ENCODE assay signal across 9 cellular contexts in the genomic region with DNA sequence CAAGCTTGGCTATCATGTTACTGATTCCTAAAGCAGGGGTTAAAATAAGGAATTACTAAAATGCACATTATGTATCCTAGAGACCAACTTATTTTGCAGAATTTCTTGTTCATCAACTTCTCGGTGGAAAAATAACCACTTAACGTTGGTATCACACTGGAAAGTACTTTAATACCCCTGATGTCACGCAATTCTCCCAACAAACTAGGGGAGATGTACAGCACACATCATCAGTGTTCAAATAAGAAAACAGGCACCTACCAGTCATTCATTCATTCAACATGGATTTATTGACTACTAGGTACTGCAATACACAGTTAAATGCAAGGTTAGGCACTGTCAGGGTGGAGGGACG. TPM values are rescaled to one million over a fixed set of nuclear protein-coding genes. Genes with fewer than 3 reads are reported as not detected.
DNase-seq lines count a peak whose midpoint lies in the region; ATAC-seq, FAIRE-seq and TF ChIP-seq lines count a peak whose summit lies in the region.
"Had no signal": no experiment of that assay in that cellular context is flagged by ENCODE, and none has a peak within 500 bp of the region (broad histone marks: within the 10 kb centered on the region; RNA-seq: fewer than 3 reads in every experiment).

No MANE protein-coding gene starts in this region.

- H3K9me3 ChIP-seq in ascending aorta (no peaks in the 10 kb centered on the region), HepG2 (ENCODE audit: low read length) (no peaks in the 10 kb centered on the region), thoracic aorta (no peaks in the 10 kb centered on the region)

- no peak for TF ChIP-seq POLR2A in HepG2 (IDR thresholded peaks at IDR 0.05; ENCODE audit: insufficient read depth in 1 of 2, low read depth in 2 of 2, low read length in 2 of 2)

- H3K79me2 ChIP-seq in HepG2 (ENCODE audit: insufficient read depth, low read length): peaks cover 4% of the 10 kb centered on the region

- H3K9me3 Mint-ChIP-seq in T-helper 2 cell treated with Interferon-gamma antibody and Interleukin-4, amounts not matched to agents 5 μg/mL and 100 μg/mL, for 36 hours: no peaks in the 10 kb centered on the region

- FAIRE-seq in HepG2 (lab: Jason Lieb, UNC): peak; percentile 40

- no peaks in the 10 kb centered on the region for H4K20me1 ChIP-seq in HepG2 (ENCODE audit: insufficient read depth, low read length)

- TF ChIP-seq RAD21 in HepG2 (CRISPR knock-in tag; IDR thresholded peaks at IDR 0.05): no peak

- H3K27me3 ChIP-seq in ascending aorta: no peaks in the 10 kb centered on the region
- H3K27me3 ChIP-seq in HepG2 (ENCODE audit: control insufficient read depth in 1 of 2, insufficient read depth in 2 of 2, low read length in 2 of 2): no peaks in the 10 kb centered on the region; a peak in 1 of 5 replicates
- no peaks in the 10 kb centered on the region for H3K27me3 ChIP-seq in thoracic aorta (replicated peaks; ENCODE audit: insufficient read depth)

- H3K27me3 Mint-ChIP-seq in T-helper 2 cell treated with Interferon-gamma antibody and Interleukin-4, amounts not matched to agents 5 μg/mL and 100 μg/mL, for 36 hours (ENCODE audit: low read depth): no peaks in the 10 kb centered on the region

- peaks cover 18% of the 10 kb centered on the region for H3K4me1 Mint-ChIP-seq in T-helper 2 cell treated with Interferon-gamma antibody and Interleukin-4, amounts not matched to agents 5 μg/mL and 100 μg/mL, for 36 hours (ENCODE audit: low read depth)

- intact Hi-C loops in ascending aorta (cut with DNase I): loop anchor here (1.0 to 2.0 kb wide), 3 partner anchors 36 to 111 kb away; partner anchors contain the start of genes C7orf57 and UPP1
- intact Hi-C loops in HepG2 (cut with micrococcal nuclease; ENCODE audit: unreplicated experiment): loop anchor here (1.0 kb wide), 1 partner anchor 110 kb away; no protein-coding TSS in a partner anchor

- TF ChIP-seq EP300 in HepG2 (IDR thresholded peaks at IDR 0.05; ENCODE audit: low read depth in 2 of 2, low read length in 2 of 2) (no peak), HepG2 (CRISPR knock-in tag; IDR thresholded peaks at IDR 0.05; ENCODE audit: borderline replicate concordance) (no peak)

- no peak overlapping the region for H2AFZ ChIP-seq in HepG2 (ENCODE audit: low read length)

- H3K27ac ChIP-seq in ascending aorta (peak overlapping the region; percentile 87 to 89), HepG2 (ENCODE audit: extremely low read length, insufficient read depth, low read length) (peak overlapping the region; percentile 77), thoracic aorta (peak overlapping the region; percentile 72 to 86)

- ATAC-seq in HepG2 (no peak), thoracic aorta (ENCODE audit: insufficient number of reproducible peaks, low FRiP score, low read depth) (no peak)

- peak overlapping the region; percentile 69 for H3K9ac ChIP-seq in HepG2 (ENCODE audit: insufficient read depth, low read depth, low read length)

- DNase-seq in T-helper 2 cell treated with Interferon-gamma antibody and Interleukin-4, amounts not matched to agents 5 μg/mL and 100 μg/mL, for 36 hours (ENCODE audit: low spot score): no peak
- DNase-seq in T-helper 2 cell: no peak
- no peak for DNase-seq in ascending aorta (ENCODE audit: low spot score in 2 of 2)
- no peak for DNase-seq in HepG2 (ENCODE audit: low spot score)
- DNase-seq in thoracic aorta (ENCODE audit: low spot score): no peak
- DNase-seq in GDM1 (lab: John Stamatoyannopoulos, UW): no peak
- DNase-seq in effector CD8-positive, alpha-beta T cell (lab: John Stamatoyannopoulos, UW): no peak
- DNase-seq in Ammon's horn (ENCODE audit: low spot score): no peak

- H3K36me3 ChIP-seq in ascending aorta (peaks cover 38 to 46% of the 10 kb centered on the region in 2 donors), HepG2 (replicated peaks in 1 of 2; ENCODE audit: control insufficient read depth in 1 of 2, insufficient read depth in 2 of 2, low read length in 2 of 2) (peaks cover 13 to 41% of the 10 kb centered on the region in 2 experiments), thoracic aorta (peaks cover 37% of the 10 kb centered on the region)

- in situ Hi-C loops in HepG2 (cut with HindIII; ENCODE audit: extremely low pct_ligation_motif_present, low pct_unique_long_range_greater_than_20kb): no loop called here

- no peak for TF ChIP-seq CTCF in ascending aorta (IDR thresholded peaks at IDR 0.05)
- no peak for TF ChIP-seq CTCF in HepG2 (CRISPR knock-in tag; IDR thresholded peaks at IDR 0.05)
- no peak for TF ChIP-seq CTCF in thoracic aorta (IDR thresholded peaks at IDR 0.05)

- CTCF ChIA-PET in HepG2 (lab: Yijun Ruan, JAX; ENCODE audit: low intra/inter-chr PET ratio, low total read pairs): no interaction called here

- H3K4me3 ChIP-seq in ascending aorta (peak overlapping the region; percentile 61 to 88), HepG2 (replicated peaks in 1 of 3; ENCODE audit: insufficient read depth in 1 of 3, low read depth in 2 of 3, low read length in 3 of 3) (peak overlapping the region; percentile 72 to 81 (median 77)), thoracic aorta (peak overlapping the region; percentile 73)

- H3K4me1 ChIP-seq in ascending aorta (peaks cover 4 to 15% of the 10 kb centered on the region in 2 donors), HepG2 (ENCODE audit: insufficient read depth, low read length) (peaks cover 15% of the 10 kb centered on the region), thoracic aorta (ENCODE audit: control insufficient read depth in 1 of 2, low read depth in 2 of 2) (peaks cover 10 to 17% of the 10 kb centered on the region in 2 donors)

- WGBS in HepG2 (ENCODE audit: low lambda C conversion rate): 15% methylated on average over 4 of the region's 4 CpGs

- peak overlapping the region; percentile 99 for H3K4me2 ChIP-seq in HepG2 (ENCODE audit: low read depth, low read length)

- POLR2A ChIA-PET in HepG2 (lab: Yijun Ruan, JAX): interaction anchor here (1.5 kb wide), 1 partner anchor 110 kb away, joined by 5 read pairs; the partner anchor contains the start of gene UPP1

- H3K36me3 Mint-ChIP-seq in T-helper 2 cell treated with Interferon-gamma antibody and Interleukin-4, amounts not matched to agents 5 μg/mL and 100 μg/mL, for 36 hours (ENCODE audit: low read depth): peaks cover 41% of the 10 kb centered on the region

- H3K4me3 Mint-ChIP-seq in T-helper 2 cell treated with Interferon-gamma antibody and Interleukin-4, amounts not matched to agents 5 μg/mL and 100 μg/mL, for 36 hours: peak overlapping the region; percentile 89

- TSS peak; percentile 63 for BruUV-seq in HepG2 (replicated peaks; lab: Mats Ljungman, UMichigan)

- peak overlapping the region; percentile 97 for H3K27ac Mint-ChIP-seq in T-helper 2 cell treated with Interferon-gamma antibody and Interleukin-4, amounts not matched to agents 5 μg/mL and 100 μg/mL, for 36 hours

RNA-seq across cellular contexts. Expression of gene HUS1, which starts 0.6 kb away (rescaled TPM):
- total RNA-seq in ascending aorta: 30.4 TPM
- total RNA-seq in HepG2 (2016; rRNA removed; fragmentation: Illumina TruSeq; extraction: Trizol): 16.9 and 23.4 TPM in 2 replicates
- 5.3 and 6.1 TPM in 2 replicates for total RNA-seq in HepG2 (2016; cell fraction: cytosol; rRNA removed; fragmentation: Illumina TruSeq; extraction: Trizol; ENCODE audit: low read depth)
- 18.0 and 19.9 TPM in 2 replicates for total RNA-seq in HepG2 (2016; cell fraction: insoluble cytoplasmic fraction; rRNA removed; fragmentation: Illumina TruSeq; extraction: Trizol)
- total RNA-seq in HepG2 (2016; cell fraction: membrane; rRNA removed; fragmentation: Illumina TruSeq; extraction: Trizol): 8.5 and 9.4 TPM in 2 replicates
- 22.2 and 23.7 TPM in 2 replicates for total RNA-seq in HepG2 (2016; cell fraction: nucleus; rRNA removed; fragmentation: Illumina TruSeq; extraction: Trizol)
- 12.2 and 14.8 TPM in 2 replicates for polyA plus RNA-seq in HepG2 (2011; rRNA removed)
- 7.0 and 10.4 TPM in 2 replicates for polyA plus RNA-seq in HepG2 (2011; cell fraction: cytosol; rRNA removed)
- 10.9 and 14.7 TPM in 2 replicates for polyA plus RNA-seq in HepG2 (2011; cell fraction: nucleus; rRNA removed)
- 9.9 and 10.9 TPM in 2 replicates for polyA plus RNA-seq in HepG2 (2012)
- polyA plus RNA-seq in HepG2 (2016; cell fraction: cytosol; fragmentation: Illumina TruSeq; extraction: Trizol; ENCODE audit: low read depth): 7.2 and 8.7 TPM in 2 replicates
- 17.7 and 20.2 TPM in 2 replicates for polyA plus RNA-seq in HepG2 (2016; cell fraction: insoluble cytoplasmic fraction; fragmentation: Illumina TruSeq; extraction: Trizol; ENCODE audit: low read depth)
- 7.8 and 8.6 TPM in 2 replicates for polyA plus RNA-seq in HepG2 (2016; cell fraction: membrane; fragmentation: Illumina TruSeq; extraction: Trizol; ENCODE audit: low read depth)
- polyA plus RNA-seq in HepG2 (2016; cell fraction: nucleus; fragmentation: Illumina TruSeq; extraction: Trizol; ENCODE audit: insufficient read depth, low read depth): 12.5 and 17.0 TPM in 2 replicates
- 20.3 and 31.5 TPM in 2 replicates for polyA minus RNA-seq in HepG2 (2011; rRNA and poly(A)+ RNA removed; ENCODE audit: low replicate concordance)
- polyA minus RNA-seq in HepG2 (2011; cell fraction: cytosol; rRNA and poly(A)+ RNA removed): 11.4 and 15.3 TPM in 2 replicates
- 45.4 and 51.8 TPM in 2 replicates for polyA minus RNA-seq in HepG2 (2011; cell fraction: nucleus; rRNA and poly(A)+ RNA removed)
- total RNA-seq in thoracic aorta: 10 to 100 TPM; 65.5 to 80.6 TPM

RNA-seq across cellular contexts. Expression of gene PKD1L1, which starts 30.5 kb away (rescaled TPM):
- total RNA-seq in ascending aorta (1.1 TPM), HepG2 (2016; rRNA removed; fragmentation: Illumina TruSeq; extraction: Trizol) (not detected in 2 replicates), thoracic aorta (under 1 TPM; 0.14 to 0.85 TPM)
- not detected in 2 replicates for total RNA-seq in HepG2 (2016; cell fraction: cytosol; rRNA removed; fragmentation: Illumina TruSeq; extraction: Trizol; ENCODE audit: low read depth)
- 0.02 TPM in 1 of 2 replicates, not detected in the other for total RNA-seq in HepG2 (2016; cell fraction: insoluble cytoplasmic fraction; rRNA removed; fragmentation: Illumina TruSeq; extraction: Trizol)
- total RNA-seq in HepG2 (2016; cell fraction: membrane; rRNA removed; fragmentation: Illumina TruSeq; extraction: Trizol): 0.03 TPM in 1 of 2 replicates, not detected in the other
- total RNA-seq in HepG2 (2016; cell fraction: nucleus; rRNA removed; fragmentation: Illumina TruSeq; extraction: Trizol): 0.06 TPM in 1 of 2 replicates, not detected in the other
- 0.01 TPM in 2 replicates for polyA plus RNA-seq in HepG2 (2011; rRNA removed)
- polyA plus RNA-seq in HepG2 (2011; cell fraction: cytosol; rRNA removed): 0.04 TPM in 1 of 2 replicates, not detected in the other
- polyA plus RNA-seq in HepG2 (2011; cell fraction: nucleus; rRNA removed): 0.09 and 0.11 TPM in 2 replicates
- polyA plus RNA-seq in HepG2 (2012): 0.03 TPM in 1 of 2 replicates, not detected in the other
- not detected in 2 replicates for polyA plus RNA-seq in HepG2 (2016; cell fraction: cytosol; fragmentation: Illumina TruSeq; extraction: Trizol; ENCODE audit: low read depth)
- polyA plus RNA-seq in HepG2 (2016; cell fraction: insoluble cytoplasmic fraction; fragmentation: Illumina TruSeq; extraction: Trizol; ENCODE audit: low read depth): not detected in 2 replicates
- polyA plus RNA-seq in HepG2 (2016; cell fraction: membrane; fragmentation: Illumina TruSeq; extraction: Trizol; ENCODE audit: low read depth): not detected in 2 replicates
- polyA plus RNA-seq in HepG2 (2016; cell fraction: nucleus; fragmentation: Illumina TruSeq; extraction: Trizol; ENCODE audit: insufficient read depth, low read depth): not detected in 2 replicates
- polyA minus RNA-seq in HepG2 (2011; rRNA and poly(A)+ RNA removed; ENCODE audit: low replicate concordance): 0.02 and 0.50 TPM in 2 replicates
- polyA minus RNA-seq in HepG2 (2011; cell fraction: cytosol; rRNA and poly(A)+ RNA removed): not detected in 2 replicates
- 0.12 and 0.13 TPM in 2 replicates for polyA minus RNA-seq in HepG2 (2011; cell fraction: nucleus; rRNA and poly(A)+ RNA removed)

RNA-seq across cellular contexts. Expression of gene SUN3, which starts 50.1 kb away (rescaled TPM):
- total RNA-seq in ascending aorta (not detected), HepG2 (2016; rRNA removed; fragmentation: Illumina TruSeq; extraction: Trizol) (not detected in 2 replicates), thoracic aorta (not detected)
- not detected in 2 replicates for total RNA-seq in HepG2 (2016; cell fraction: cytosol; rRNA removed; fragmentation: Illumina TruSeq; extraction: Trizol; ENCODE audit: low read depth)
- total RNA-seq in HepG2 (2016; cell fraction: insoluble cytoplasmic fraction; rRNA removed; fragmentation: Illumina TruSeq; extraction: Trizol): not detected in 2 replicates
- not detected in 2 replicates for total RNA-seq in HepG2 (2016; cell fraction: membrane; rRNA removed; fragmentation: Illumina TruSeq; extraction: Trizol)
- not detected in 2 replicates for total RNA-seq in HepG2 (2016; cell fraction: nucleus; rRNA removed; fragmentation: Illumina TruSeq; extraction: Trizol)
- polyA plus RNA-seq in HepG2 (2011; rRNA removed): not detected in 2 replicates
- polyA plus RNA-seq in HepG2 (2011; cell fraction: cytosol; rRNA removed): not detected in 2 replicates
- not detected in 2 replicates for polyA plus RNA-seq in HepG2 (2011; cell fraction: nucleus; rRNA removed)
- polyA plus RNA-seq in HepG2 (2012): not detected in 2 replicates
- polyA plus RNA-seq in HepG2 (2016; cell fraction: cytosol; fragmentation: Illumina TruSeq; extraction: Trizol; ENCODE audit: low read depth): not detected in 2 replicates
- not detected in 2 replicates for polyA plus RNA-seq in HepG2 (2016; cell fraction: insoluble cytoplasmic fraction; fragmentation: Illumina TruSeq; extraction: Trizol; ENCODE audit: low read depth)
- not detected in 2 replicates for polyA plus RNA-seq in HepG2 (2016; cell fraction: membrane; fragmentation: Illumina TruSeq; extraction: Trizol; ENCODE audit: low read depth)
- not detected in 2 replicates for polyA plus RNA-seq in HepG2 (2016; cell fraction: nucleus; fragmentation: Illumina TruSeq; extraction: Trizol; ENCODE audit: insufficient read depth, low read depth)
- polyA minus RNA-seq in HepG2 (2011; rRNA and poly(A)+ RNA removed; ENCODE audit: low replicate concordance): not detected in 2 replicates
- polyA minus RNA-seq in HepG2 (2011; cell fraction: cytosol; rRNA and poly(A)+ RNA removed): not detected in 2 replicates
- polyA minus RNA-seq in HepG2 (2011; cell fraction: nucleus; rRNA and poly(A)+ RNA removed): not detected in 2 replicates
- total RNA-seq: LHCN-M2 had no signal

RNA-seq across cellular contexts. Expression of gene C7orf57, which starts 56.6 kb away (rescaled TPM):
- total RNA-seq in ascending aorta (not detected), HepG2 (2016; rRNA removed; fragmentation: Illumina TruSeq; extraction: Trizol) (not detected in 2 replicates), thoracic aorta (not detected)
- total RNA-seq in HepG2 (2016; cell fraction: cytosol; rRNA removed; fragmentation: Illumina TruSeq; extraction: Trizol; ENCODE audit: low read depth): not detected in 2 replicates
- total RNA-seq in HepG2 (2016; cell fraction: insoluble cytoplasmic fraction; rRNA removed; fragmentation: Illumina TruSeq; extraction: Trizol): not detected in 2 replicates
- total RNA-seq in HepG2 (2016; cell fraction: membrane; rRNA removed; fragmentation: Illumina TruSeq; extraction: Trizol): not detected in 2 replicates
- not detected in 2 replicates for total RNA-seq in HepG2 (2016; cell fraction: nucleus; rRNA removed; fragmentation: Illumina TruSeq; extraction: Trizol)
- not detected in 2 replicates for polyA plus RNA-seq in HepG2 (2011; rRNA removed)
- polyA plus RNA-seq in HepG2 (2011; cell fraction: cytosol; rRNA removed): not detected in 2 replicates
- not detected in 2 replicates for polyA plus RNA-seq in HepG2 (2011; cell fraction: nucleus; rRNA removed)
- polyA plus RNA-seq in HepG2 (2012): not detected in 2 replicates
- not detected in 2 replicates for polyA plus RNA-seq in HepG2 (2016; cell fraction: cytosol; fragmentation: Illumina TruSeq; extraction: Trizol; ENCODE audit: low read depth)
- polyA plus RNA-seq in HepG2 (2016; cell fraction: insoluble cytoplasmic fraction; fragmentation: Illumina TruSeq; extraction: Trizol; ENCODE audit: low read depth): not detected in 2 replicates
- not detected in 2 replicates for polyA plus RNA-seq in HepG2 (2016; cell fraction: membrane; fragmentation: Illumina TruSeq; extraction: Trizol; ENCODE audit: low read depth)
- not detected in 2 replicates for polyA plus RNA-seq in HepG2 (2016; cell fraction: nucleus; fragmentation: Illumina TruSeq; extraction: Trizol; ENCODE audit: insufficient read depth, low read depth)
- not detected in 2 replicates for polyA minus RNA-seq in HepG2 (2011; rRNA and poly(A)+ RNA removed; ENCODE audit: low replicate concordance)
- not detected in 2 replicates for polyA minus RNA-seq in HepG2 (2011; cell fraction: cytosol; rRNA and poly(A)+ RNA removed)
- not detected in 2 replicates for polyA minus RNA-seq in HepG2 (2011; cell fraction: nucleus; rRNA and poly(A)+ RNA removed)
